8 cellular contexts compared by ENCODE assay signal in genomic region chr17:29150191-29150590, GRCh38. TPM values are rescaled to one million over a fixed set of nuclear protein-coding genes. Genes with fewer than 3 reads are reported as not detected.
A peak's percentile ranks its signal among the peaks of the same experiment; 100 is the strongest.
DNase-seq lines count a peak whose midpoint lies in the region; ATAC-seq, FAIRE-seq and TF ChIP-seq lines count a peak whose summit lies in the region.
"Had no signal": no experiment of that assay in that cellular context is flagged by ENCODE, and none has a peak within 500 bp of the region (broad histone marks: within the 10 kb centered on the region; RNA-seq: fewer than 3 reads in every experiment).

No MANE protein-coding gene starts in this region.

- H3F3A ChIP-seq in Loucy (ENCODE audit: low read depth), result no peaks in the 10 kb centered on the region

- no peaks in the 10 kb centered on the region for H3K9me3 Mint-ChIP-seq in activated CD8-positive, alpha-beta T cell treated with anti-CD3 and anti-CD28 coated beads, Interleukin-2, amount 10 ng/mL, durations not matched to agents 7 days and 5 days (ENCODE audit: insufficient read depth)
- H3K9me3 Mint-ChIP-seq in stimulated activated naive B cell treated with anti-CD40 and anti-IgM and Interleukin-4, amounts not matched to agents 10 μg/mL and 1 μg/mL and 100 μg/mL, for 72 hours, result no peaks in the 10 kb centered on the region

- no peak for TF ChIP-seq CTCF in Loucy (conservative IDR thresholded peaks at IDR 0.05; ENCODE audit: low read length)
- TF ChIP-seq CTCF in keratinocyte (optimal IDR thresholded peaks at IDR 0.05 in 1 of 3, IDR thresholded peaks at IDR 0.05 in 1 of 3, conservative IDR thresholded peaks at IDR 0.05 in 1 of 3; ENCODE audit: extremely low read depth in 1 of 3, insufficient read depth in 2 of 3, low read length in 3 of 3), result no peak

- H3K9me2 ChIP-seq in Loucy (replicated peaks; ENCODE audit: low read depth, low read length), result no peaks in the 10 kb centered on the region

- CTCF ChIA-PET in activated CD8-positive, alpha-beta T cell treated with anti-CD3 and anti-CD28 coated beads, Interleukin-2, amount 10 ng/mL, durations not matched to agents 7 days and 5 days (lab: Charles Lee), result interaction anchor here (0.7 to 20.1 kb wide), 14 partner anchors 11 to 489 kb away, joined by 3 to 414 read pairs (median 10); partner anchors contain the start of genes ANKRD13B, MYO18A, NUFIP2 and SDF2

- no peaks in the 10 kb centered on the region for H3K27me3 Mint-ChIP-seq in activated CD8-positive, alpha-beta T cell treated with anti-CD3 and anti-CD28 coated beads, Interleukin-2, amount 10 ng/mL, durations not matched to agents 7 days and 5 days (ENCODE audit: low read depth)
- no peaks in the 10 kb centered on the region for H3K27me3 Mint-ChIP-seq in stimulated activated naive B cell treated with anti-CD40 and anti-IgM and Interleukin-4, amounts not matched to agents 10 μg/mL and 1 μg/mL and 100 μg/mL, for 72 hours

- no peaks in the 10 kb centered on the region for H3K79me2 ChIP-seq in Loucy (ENCODE audit: insufficient read depth, low read length)
- peaks cover 52% of the 10 kb centered on the region for H3K79me2 ChIP-seq in keratinocyte (ENCODE audit: control insufficient read depth, insufficient read depth, low read length)

- dilution Hi-C loops in keratinocyte (cut with MboI; ENCODE audit: extremely low pct_ligation_motif_present, low sequenced_read_pairs), result no loop called here

- H4K20me1 ChIP-seq in Loucy (ENCODE audit: insufficient read depth, low read length, poor library complexity, severe bottlenecking) (no peaks in the 10 kb centered on the region), keratinocyte (ENCODE audit: control insufficient read depth, extremely low read depth, insufficient read depth, low read length) (no peaks in the 10 kb centered on the region)

- H3K9me1 ChIP-seq in keratinocyte (ENCODE audit: control insufficient read depth, extremely low read depth, insufficient read depth, low read length), result no peaks in the 10 kb centered on the region

- peak; percentile 97 for FAIRE-seq in keratinocyte (lab: Jason Lieb, UNC)

- POLR2A ChIA-PET in activated CD8-positive, alpha-beta T cell treated with anti-CD3 and anti-CD28 coated beads, Interleukin-2, amount 10 ng/mL, durations not matched to agents 7 days and 5 days (lab: Charles Lee), result interaction anchor here (2.1 kb wide), 1 partner anchor 27 kb away, joined by 12 read pairs; no protein-coding TSS in a partner anchor

- no peaks in the 10 kb centered on the region for H3K27me3 ChIP-seq in Loucy (ENCODE audit: insufficient read depth, low read length, poor library complexity, severe bottlenecking)
- no peaks in the 10 kb centered on the region for H3K27me3 ChIP-seq in keratinocyte (ENCODE audit: control insufficient read depth, extremely low read depth, insufficient read depth, low read length)

- peak overlapping the region; percentile 60 for H3K27ac Mint-ChIP-seq in activated CD8-positive, alpha-beta T cell treated with anti-CD3 and anti-CD28 coated beads, Interleukin-2, amount 10 ng/mL, durations not matched to agents 7 days and 5 days
- peak overlapping the region; percentile 98 for H3K27ac Mint-ChIP-seq in stimulated activated naive B cell treated with anti-CD40 and anti-IgM and Interleukin-4, amounts not matched to agents 10 μg/mL and 1 μg/mL and 100 μg/mL, for 72 hours

- peak overlapping the region; percentile 67 for H3K9ac ChIP-seq in Loucy (ENCODE audit: low read depth, low read length, poor library complexity, severe bottlenecking)
- H3K9ac ChIP-seq in keratinocyte (ENCODE audit: control insufficient read depth, extremely low read depth, insufficient read depth, low read length), result peak overlapping the region; percentile 41

- H3K4me3 ChIP-seq in Loucy (ENCODE audit: low read length, poor library complexity, severe bottlenecking) (no peak overlapping the region), keratinocyte (ENCODE audit: control insufficient read depth in 2 of 3, extremely low read depth in 1 of 3, insufficient read depth in 2 of 3, low read depth in 1 of 3, low read length in 3 of 3) (peak overlapping the region in 1 of 3 experiments; percentile 9)

- no peak for ATAC-seq in activated CD8-positive, alpha-beta T cell treated with anti-CD3 and anti-CD28 coated beads, Interleukin-2, amount 10 ng/mL, durations not matched to agents 7 days and 5 days
- ATAC-seq in stimulated activated naive B cell treated with anti-CD40 and anti-IgM and Interleukin-4, amounts not matched to agents 10 μg/mL and 1 μg/mL and 100 μg/mL, for 72 hours (replicated peaks), result peak; percentile 13 to 30
- no peak for ATAC-seq in HG02763 (IDR thresholded peaks at IDR 0.05; ENCODE audit: unreplicated experiment)
- ATAC-seq in GM21360 (IDR thresholded peaks at IDR 0.05; ENCODE audit: unreplicated experiment), result no peak

- H3K4me1 Mint-ChIP-seq in activated CD8-positive, alpha-beta T cell treated with anti-CD3 and anti-CD28 coated beads, Interleukin-2, amount 10 ng/mL, durations not matched to agents 7 days and 5 days (ENCODE audit: low read depth), result peaks cover 69% of the 10 kb centered on the region
- peaks cover 58 to 88% of the 10 kb centered on the region in 2 donors for H3K4me1 Mint-ChIP-seq in stimulated activated naive B cell treated with anti-CD40 and anti-IgM and Interleukin-4, amounts not matched to agents 10 μg/mL and 1 μg/mL and 100 μg/mL, for 72 hours

- no peak for DNase-seq in activated CD8-positive, alpha-beta T cell treated with anti-CD3 and anti-CD28 coated beads, Interleukin-2, amount 10 ng/mL, durations not matched to agents 7 days and 5 days
- DNase-seq in keratinocyte (ENCODE audit: low read depth, low spot score) (peak; percentile 86), NCI-H128 (lab: John Stamatoyannopoulos, UW; ENCODE audit: unreplicated experiment) (no peak)
- DNase-seq in stimulated activated naive B cell treated with anti-CD40 and anti-IgM and Interleukin-4, amounts not matched to agents 10 μg/mL and 1 μg/mL and 100 μg/mL, for 72 hours, result no peak
- DNase-seq: activated CD4-positive, alpha-beta T cell treated with anti-CD3 and anti-CD28 coated beads, Interleukin-2, amount 50 U/mL, for 48 hours had no signal

- H2AFZ ChIP-seq in Loucy (ENCODE audit: low read length), result no peak overlapping the region
- H2AFZ ChIP-seq in keratinocyte (ENCODE audit: control insufficient read depth, low read length), result no peak overlapping the region

- peaks cover 49% of the 10 kb centered on the region for H3K4me1 ChIP-seq in Loucy (ENCODE audit: insufficient read depth, low read length, poor library complexity, severe bottlenecking)
- H3K4me1 ChIP-seq in keratinocyte (ENCODE audit: control insufficient read depth, extremely low read depth, insufficient read depth, low read length), result peaks cover 89% of the 10 kb centered on the region

- no peak overlapping the region for H3K4me3 Mint-ChIP-seq in activated CD8-positive, alpha-beta T cell treated with anti-CD3 and anti-CD28 coated beads, Interleukin-2, amount 10 ng/mL, durations not matched to agents 7 days and 5 days
- peak overlapping the region in 1 of 2 donors; percentile 84 for H3K4me3 Mint-ChIP-seq in stimulated activated naive B cell treated with anti-CD40 and anti-IgM and Interleukin-4, amounts not matched to agents 10 μg/mL and 1 μg/mL and 100 μg/mL, for 72 hours

- H3K36me3 Mint-ChIP-seq in activated CD8-positive, alpha-beta T cell treated with anti-CD3 and anti-CD28 coated beads, Interleukin-2, amount 10 ng/mL, durations not matched to agents 7 days and 5 days (ENCODE audit: low read depth), result no peaks in the 10 kb centered on the region
- H3K36me3 Mint-ChIP-seq in stimulated activated naive B cell treated with anti-CD40 and anti-IgM and Interleukin-4, amounts not matched to agents 10 μg/mL and 1 μg/mL and 100 μg/mL, for 72 hours, result peaks cover 8 to 16% of the 10 kb centered on the region in 2 donors

- H3K9me3 ChIP-seq in Loucy (ENCODE audit: insufficient read depth, low read depth, low read length), result no peaks in the 10 kb centered on the region
- no peaks in the 10 kb centered on the region for H3K9me3 ChIP-seq in keratinocyte (ENCODE audit: control insufficient read depth, low read depth, low read length)

- H3K27ac ChIP-seq in keratinocyte (ENCODE audit: control insufficient read depth, insufficient read depth, low read length), result peak overlapping the region; percentile 89

- H3K4me2 ChIP-seq in Loucy (ENCODE audit: low read depth, low read length, poor library complexity, severe bottlenecking) (peak overlapping the region; percentile 69), keratinocyte (ENCODE audit: control insufficient read depth, extremely low read depth, insufficient read depth, low read depth, low read length) (peak overlapping the region; percentile 84)

- H3K36me3 ChIP-seq in Loucy (ENCODE audit: insufficient read depth, low read length), result no peaks in the 10 kb centered on the region
- peaks cover 3 to 14% of the 10 kb centered on the region in 2 experiments for H3K36me3 ChIP-seq in keratinocyte (ENCODE audit: control insufficient read depth in 2 of 2, extremely low read depth in 1 of 2, insufficient read depth in 2 of 2, low read length in 2 of 2)

RNA-seq across cellular contexts. Expression of gene MYO18A, which starts 30.0 kb away (rescaled TPM):
- total RNA-seq in activated CD8-positive, alpha-beta T cell treated with anti-CD3 and anti-CD28 coated beads, Interleukin-2, amount 10 ng/mL, durations not matched to agents 7 days and 5 days, result 10 to 100 TPM; 53.4 to 53.8 TPM
- 18.4 to 26.6 TPM (median 20.0 TPM) in 3 replicates for polyA plus RNA-seq in keratinocyte
- polyA plus RNA-seq in keratinocyte (2011; ENCODE audit: low read depth), result 132 TPM
- 13.5 and 22.0 TPM in 2 replicates for polyA plus RNA-seq in keratinocyte (2011; cell fraction: cytosol; rRNA removed)
- 129 and 141 TPM in 2 replicates for polyA plus RNA-seq in keratinocyte (2011; cell fraction: nucleus; rRNA removed)
- 70.9 and 78.4 TPM in 2 replicates for polyA plus RNA-seq in keratinocyte (2012; ENCODE audit: low replicate concordance)
- polyA minus RNA-seq in keratinocyte, result 43.5 to 142 TPM (median 64.0 TPM) in 3 replicates
- 32.6 TPM for polyA minus RNA-seq in keratinocyte (2011; cell fraction: cytosol; rRNA and poly(A)+ RNA removed)
- polyA minus RNA-seq in keratinocyte (2011; cell fraction: nucleus; rRNA and poly(A)+ RNA removed), result 71.2 and 113 TPM in 2 replicates

Comparison
In these comparisons a context has a peak if more than half of its experiments do, and no peak if none do; other contexts are left out.
1. ATAC-seq: peak in stimulated activated naive B cell treated with anti-CD40 and anti-IgM and Interleukin-4, amounts not matched to agents 10 μg/mL and 1 μg/mL and 100 μg/mL, for 72 hours (2 of 2); none in activated CD8-positive, alpha-beta T cell treated with anti-CD3 and anti-CD28 coated beads, Interleukin-2, amount 10 ng/mL, durations not matched to agents 7 days and 5 days (single experiment), HG02763 (single experiment) and GM21360 (single experiment).